8 cellular contexts compared by ENCODE assay signal in genomic region chr10:35451103-35452016, GRCh38.
A peak's percentile ranks its signal among the peaks of the same experiment; 100 is the strongest.
DNase-seq lines count a peak whose midpoint lies in the region; ATAC-seq lines count a peak whose summit lies in the region.

No MANE protein-coding gene starts in this region.

- H3K27me3 ChIP-seq in naive thymus-derived CD4-positive, alpha-beta T cell (ENCODE audit: control insufficient read depth in 2 of 2, insufficient read depth in 2 of 2, low read length in 2 of 2), result no peaks in the 10 kb centered on the region

- DNase-seq in activated naive CD4-positive, alpha-beta T cell treated with anti-CD3 and anti-CD28 coated beads, Interleukin-2, amount 50 U/mL, for 72 hours (ENCODE audit: low spot score in 2 of 2), result no peak
- DNase-seq in activated naive CD4-positive, alpha-beta T cell treated with anti-CD3 and anti-CD28 coated beads, Interleukin-2, amount 10 ng/mL, durations not matched to agents 7 days and 5 days, result no peak
- DNase-seq in naive thymus-derived CD4-positive, alpha-beta T cell, result no peak
- DNase-seq in NCI-H446 (lab: John Stamatoyannopoulos, UW) (no peak), NCI-H1048 (lab: John Stamatoyannopoulos, UW) (no peak)
- no peak for DNase-seq in stimulated activated CD4-positive, alpha-beta T cell treated with anti-CD3 and anti-CD28 coated beads, Interleukin-4, amount 100 ng/mL, for 4 hours

- ATAC-seq in activated naive CD4-positive, alpha-beta T cell treated with anti-CD3 and anti-CD28 coated beads, Interleukin-2, amount 50 U/mL, for 72 hours, result peak; percentile 27 to 35
- ATAC-seq in HG03139 (IDR thresholded peaks at IDR 0.05; ENCODE audit: unreplicated experiment), result peak; percentile 95
- peak; percentile 59 for ATAC-seq in activated T-helper 17 cell treated with anti-CD3 and anti-CD28 coated beads, Interleukin-2, amount 50 U/mL, for 72 hours (replicated peaks)
- ATAC-seq in naive thymus-derived CD4-positive, alpha-beta T cell, result peak; percentile 43

- peaks cover 0 to 22% of the 10 kb centered on the region in 2 donors for H3K36me3 Mint-ChIP-seq in activated naive CD4-positive, alpha-beta T cell treated with anti-CD3 and anti-CD28 coated beads, Interleukin-2, amount 50 U/mL, for 72 hours
- peaks cover 18% of the 10 kb centered on the region for H3K36me3 Mint-ChIP-seq in activated naive CD4-positive, alpha-beta T cell treated with anti-CD3 and anti-CD28 coated beads, Interleukin-2, amount 10 ng/mL, durations not matched to agents 7 days and 5 days
- H3K36me3 Mint-ChIP-seq in activated T-helper 17 cell treated with anti-CD3 and anti-CD28 coated beads, Interleukin-2, amount 50 U/mL, for 72 hours (ENCODE audit: low read depth), result no peaks in the 10 kb centered on the region
- peaks cover 0 to 14% (median 3%) of the 10 kb centered on the region in 5 donors for H3K36me3 Mint-ChIP-seq in naive thymus-derived CD4-positive, alpha-beta T cell

- no peaks in the 10 kb centered on the region for H3K27me3 Mint-ChIP-seq in activated naive CD4-positive, alpha-beta T cell treated with anti-CD3 and anti-CD28 coated beads, Interleukin-2, amount 10 ng/mL, durations not matched to agents 7 days and 5 days
- H3K27me3 Mint-ChIP-seq in activated T-helper 17 cell treated with anti-CD3 and anti-CD28 coated beads, Interleukin-2, amount 50 U/mL, for 72 hours, result no peaks in the 10 kb centered on the region
- H3K27me3 Mint-ChIP-seq in naive thymus-derived CD4-positive, alpha-beta T cell, result no peaks in the 10 kb centered on the region

- H3K4me1 ChIP-seq in naive thymus-derived CD4-positive, alpha-beta T cell (ENCODE audit: control insufficient read depth in 2 of 2, insufficient read depth in 2 of 2, low read length in 2 of 2), result peaks cover 26 to 79% of the 10 kb centered on the region in 2 donors

- H3K4me3 ChIP-seq in naive thymus-derived CD4-positive, alpha-beta T cell (ENCODE audit: low read length), result no peak overlapping the region

- peaks cover 78% of the 10 kb centered on the region for H3K4me1 Mint-ChIP-seq in activated naive CD4-positive, alpha-beta T cell treated with anti-CD3 and anti-CD28 coated beads, Interleukin-2, amount 10 ng/mL, durations not matched to agents 7 days and 5 days
- H3K4me1 Mint-ChIP-seq in activated T-helper 17 cell treated with anti-CD3 and anti-CD28 coated beads, Interleukin-2, amount 50 U/mL, for 72 hours, result peaks cover 57% of the 10 kb centered on the region
- peaks cover 59 to 94% (median 69%) of the 10 kb centered on the region in 7 donors for H3K4me1 Mint-ChIP-seq in naive thymus-derived CD4-positive, alpha-beta T cell

- no peaks in the 10 kb centered on the region for H3K9me3 ChIP-seq in naive thymus-derived CD4-positive, alpha-beta T cell (ENCODE audit: control insufficient read depth in 2 of 3, low read length in 3 of 3)

- H3K27ac ChIP-seq in naive thymus-derived CD4-positive, alpha-beta T cell (ENCODE audit: low read depth, low read length), result no peak overlapping the region

- POLR2A ChIA-PET in naive thymus-derived CD4-positive, alpha-beta T cell (lab: Charles Lee), result no interaction called here

- H3K27ac Mint-ChIP-seq in activated naive CD4-positive, alpha-beta T cell treated with anti-CD3 and anti-CD28 coated beads, Interleukin-2, amount 50 U/mL, for 72 hours, result no peak overlapping the region
- no peak overlapping the region for H3K27ac Mint-ChIP-seq in activated naive CD4-positive, alpha-beta T cell treated with anti-CD3 and anti-CD28 coated beads, Interleukin-2, amount 10 ng/mL, durations not matched to agents 7 days and 5 days
- H3K27ac Mint-ChIP-seq in activated T-helper 17 cell treated with anti-CD3 and anti-CD28 coated beads, Interleukin-2, amount 50 U/mL, for 72 hours, result peak overlapping the region; percentile 96
- H3K27ac Mint-ChIP-seq in naive thymus-derived CD4-positive, alpha-beta T cell, result peak overlapping the region in 7 of 9 donors; percentile 44 to 99 (median 97)

- peaks cover 0 to 9% of the 10 kb centered on the region in 2 donors for H3K9me3 Mint-ChIP-seq in activated naive CD4-positive, alpha-beta T cell treated with anti-CD3 and anti-CD28 coated beads, Interleukin-2, amount 50 U/mL, for 72 hours
- H3K9me3 Mint-ChIP-seq in activated naive CD4-positive, alpha-beta T cell treated with anti-CD3 and anti-CD28 coated beads, Interleukin-2, amount 10 ng/mL, durations not matched to agents 7 days and 5 days, result peaks cover 3% of the 10 kb centered on the region
- H3K9me3 Mint-ChIP-seq in activated T-helper 17 cell treated with anti-CD3 and anti-CD28 coated beads, Interleukin-2, amount 50 U/mL, for 72 hours, result no peaks in the 10 kb centered on the region
- H3K9me3 Mint-ChIP-seq in naive thymus-derived CD4-positive, alpha-beta T cell, result peaks cover 0 to 3% (median 0%) of the 10 kb centered on the region in 11 donors

- no peak overlapping the region for H3K4me3 Mint-ChIP-seq in activated naive CD4-positive, alpha-beta T cell treated with anti-CD3 and anti-CD28 coated beads, Interleukin-2, amount 10 ng/mL, durations not matched to agents 7 days and 5 days
- H3K4me3 Mint-ChIP-seq in activated T-helper 17 cell treated with anti-CD3 and anti-CD28 coated beads, Interleukin-2, amount 50 U/mL, for 72 hours, result peak overlapping the region; percentile 87
- H3K4me3 Mint-ChIP-seq in naive thymus-derived CD4-positive, alpha-beta T cell, result peak overlapping the region in 6 of 10 donors; percentile 30 to 89 (median 81)

- H3K36me3 ChIP-seq in naive thymus-derived CD4-positive, alpha-beta T cell (ENCODE audit: control insufficient read depth in 2 of 3, insufficient read depth in 3 of 3, low read length in 3 of 3), result no peaks in the 10 kb centered on the region

- CTCF ChIA-PET in activated naive CD4-positive, alpha-beta T cell treated with anti-CD3 and anti-CD28 coated beads, Interleukin-2, amount 10 ng/mL, durations not matched to agents 7 days and 5 days (lab: Charles Lee), result no interaction called here
- CTCF ChIA-PET in naive thymus-derived CD4-positive, alpha-beta T cell (lab: Charles Lee), result no interaction called here

- intact Hi-C loops in naive thymus-derived CD4-positive, alpha-beta T cell (cut with micrococcal nuclease), result loop anchor here in 1 of 2 donors (10.0 kb wide), 1 partner anchor 193 kb away; the partner anchor contains the start of gene FZD8

Comparison
In these comparisons a context has a peak if more than half of its experiments do, and no peak if none do; other contexts are left out.
1. ATAC-seq: peak in every context shown above with its lines; median percentile 95 in HG03139; 59 in activated T-helper 17 cell treated with anti-CD3 and anti-CD28 coated beads, Interleukin-2, amount 50 U/mL, for 72 hours; 43 in naive thymus-derived CD4-positive, alpha-beta T cell; 31 in activated naive CD4-positive, alpha-beta T cell treated with anti-CD3 and anti-CD28 coated beads, Interleukin-2, amount 50 U/mL, for 72 hours.
2. H3K27ac Mint-ChIP-seq: peak in activated T-helper 17 cell treated with anti-CD3 and anti-CD28 coated beads, Interleukin-2, amount 50 U/mL, for 72 hours (single experiment) and naive thymus-derived CD4-positive, alpha-beta T cell (7 of 9); none in activated naive CD4-positive, alpha-beta T cell treated with anti-CD3 and anti-CD28 coated beads, Interleukin-2, amount 50 U/mL, for 72 hours (0 of 2) and activated naive CD4-positive, alpha-beta T cell treated with anti-CD3 and anti-CD28 coated beads, Interleukin-2, amount 10 ng/mL, durations not matched to agents 7 days and 5 days (single experiment).